ENCODE assay signal across 25 cellular contexts in genomic region chr5:74028406-74028805, GRCh38.
DNase-seq lines count a peak whose midpoint lies in the region.
"Had no signal": no experiment of that assay in that cellular context is flagged by ENCODE, and none has a peak within 500 bp of the region (broad histone marks: within the 10 kb centered on the region; RNA-seq: fewer than 3 reads in every experiment).

No MANE protein-coding gene starts in this region.

- H3K36me3 ChIP-seq in SJCRH30 = no peaks in the 10 kb centered on the region
- H3K36me3 ChIP-seq: BLaER1 treated with 17β-estradiol and CSF1 and Interleukin-3, amounts not matched to agents 10 nM and 100 nM had no signal

- H3K4me1 ChIP-seq in SJCRH30 = peaks cover 62% of the 10 kb centered on the region

- peak; percentile 24 for DNase-seq in EL
- peak; percentile 72 for DNase-seq in LoVo (ENCODE audit: low spot score)
- DNase-seq in SJCRH30 = peak; percentile 88 to 96
- DNase-seq in islet precursor cell = peak; percentile 94
- DNase-seq in HuH-7.5 (ENCODE audit: low spot score) = no peak
- no peak for DNase-seq in DMS79 (lab: John Stamatoyannopoulos, UW)
- no peak for DNase-seq in D341Med (ENCODE audit: low spot score)
- no peak for DNase-seq in cortex of kidney (lab: John Stamatoyannopoulos, UW)
- DNase-seq: activated CD4-positive, CD25-positive, alpha-beta regulatory T cell; activated CD8-positive, alpha-beta memory T cell treated with anti-CD3 and anti-CD28 coated beads for 24 hours; activated naive CD4-positive, alpha-beta T cell treated with anti-CD3 and anti-CD28 coated beads, Interleukin-2, amount 50 U/mL, for 16 hours; activated T-cell treated with anti-CD3 and anti-CD28 coated beads, Interleukin-2, amount 50 U/mL, for 48 hours; Calu3; dermis blood vessel endothelial cell; foreskin melanocyte; left colon; NCI-H1105; NCI-H2171; NCI-H774; posterior cingulate gyrus; stimulated activated CD4-positive, alpha-beta T cell treated with anti-CD3 and anti-CD28 coated beads, Interleukin-4, amount 100 ng/mL, for 24 hours had no signal

- H3K27ac ChIP-seq in SJCRH30 = peak overlapping the region; percentile 63
- H3K27ac ChIP-seq: BLaER1 treated with 17β-estradiol and CSF1 and Interleukin-3, amounts not matched to agents 10 nM and 100 nM; HL-60; PC-9; skin epidermis had no signal

- H3K27me3 ChIP-seq in SJCRH30 = no peaks in the 10 kb centered on the region
- H3K27me3 ChIP-seq: BLaER1 treated with 17β-estradiol and CSF1 and Interleukin-3, amounts not matched to agents 10 nM and 100 nM had no signal

- 0 out of 2 replicates have a peak, but pooled peaks cover 4% of the 10 kb centered on the region for H3K9me3 ChIP-seq in SJCRH30 (replicated peaks)
- H3K9me3 ChIP-seq: BLaER1 treated with 17β-estradiol and CSF1 and Interleukin-3, amounts not matched to agents 10 nM and 100 nM had no signal

- H3K4me3 ChIP-seq in SJCRH30 = no peak overlapping the region
- H3K4me3 ChIP-seq: BLaER1 treated with 17β-estradiol and CSF1 and Interleukin-3, amounts not matched to agents 10 nM and 100 nM; PC-9; skin epidermis had no signal

Comparison
In these comparisons a context has a peak if more than half of its experiments do, and no peak if none do; other contexts are left out.
1. DNase-seq: peak in EL (single experiment), LoVo (single experiment), SJCRH30 (2 of 2) and islet precursor cell (single experiment); none in HuH-7.5 (single experiment), DMS79 (single experiment), D341Med (single experiment) and cortex of kidney (single experiment).